20 cellular contexts compared by ENCODE assay signal in genomic region chr5:43300112-43300511, GRCh38. TPM values are rescaled to one million over a fixed set of nuclear protein-coding genes. Genes with fewer than 3 reads are reported as not detected.
DNase-seq lines count a peak whose midpoint lies in the region; ATAC-seq, FAIRE-seq and TF ChIP-seq lines count a peak whose summit lies in the region.
"Had no signal": no experiment of that assay in that cellular context is flagged by ENCODE, and none has a peak within 500 bp of the region (broad histone marks: within the 10 kb centered on the region; RNA-seq: fewer than 3 reads in every experiment).

No MANE protein-coding gene starts in this region.

- POLR2A ChIA-PET in HEK293 (lab: Yijun Ruan, JAX): interaction anchor here (0.7 to 3.3 kb wide), 3 partner anchors 13 to 179 kb away, joined by 4 to 16 read pairs (median 5); partner anchors contain the start of genes HMGCS1 and ZNF131
- POLR2A ChIA-PET in K562 (lab: Yijun Ruan, JAX): interaction anchor here (1.4 to 1.7 kb wide), 2 partner anchors 13 to 184 kb away, joined by 4 to 9 read pairs; partner anchors contain the start of genes HMGCS1 and TMEM267

- peaks cover 93% of the 10 kb centered on the region for H3K36me3 Mint-ChIP-seq in activated T-cell treated with anti-CD3 and anti-CD28 coated beads, Interleukin-2, amount 50 U/mL, for 24 hours (ENCODE audit: low read depth)
- H3K36me3 Mint-ChIP-seq in activated naive CD8-positive, alpha-beta T cell treated with anti-CD3 and anti-CD28 coated beads, Interleukin-2, amount 50 U/mL, for 24 hours (ENCODE audit: low read depth): peaks cover 79% of the 10 kb centered on the region

- H3K4me3 Mint-ChIP-seq in activated T-cell treated with anti-CD3 and anti-CD28 coated beads, Interleukin-2, amount 50 U/mL, for 24 hours: no peak overlapping the region
- no peak overlapping the region for H3K4me3 Mint-ChIP-seq in activated naive CD8-positive, alpha-beta T cell treated with anti-CD3 and anti-CD28 coated beads, Interleukin-2, amount 50 U/mL, for 24 hours
- H3K4me3 Mint-ChIP-seq: CD8-positive, alpha-beta T cell had no signal

- peaks cover 8% of the 10 kb centered on the region; the same call in 1 of the 2 replicates for H3K4me1 ChIP-seq in HEK293 (ENCODE audit: control insufficient read depth, insufficient read depth, low read length)
- peaks cover 9 to 34% of the 10 kb centered on the region in 2 experiments for H3K4me1 ChIP-seq in K562 (replicated peaks in 1 of 2; ENCODE audit: control insufficient read depth in 2 of 2, insufficient read depth in 2 of 2, low read length in 2 of 2)
- H3K4me1 ChIP-seq: A549 had no signal

- H3K27ac ChIP-seq in HEK293 (ENCODE audit: extremely low read depth, low read depth, low read length) (no peak overlapping the region), K562 (ENCODE audit: extremely low read depth, low read depth, low read length) (no peak overlapping the region)
- H3K27ac ChIP-seq: A549, C4-2B had no signal

- CTCF ChIA-PET in HEK293 (lab: Yijun Ruan, JAX): interaction anchor here (0.7 to 1.4 kb wide), 3 partner anchors 12 to 195 kb away, joined by 3 read pairs; no protein-coding TSS in a partner anchor
- CTCF ChIA-PET in K562 (lab: Yijun Ruan, JAX; ENCODE audit: low intra/inter-chr PET ratio): no interaction called here

- peak overlapping the region; percentile 20 for H3K27ac Mint-ChIP-seq in activated T-cell treated with anti-CD3 and anti-CD28 coated beads, Interleukin-2, amount 50 U/mL, for 24 hours
- H3K27ac Mint-ChIP-seq in activated naive CD8-positive, alpha-beta T cell treated with anti-CD3 and anti-CD28 coated beads, Interleukin-2, amount 50 U/mL, for 24 hours: no peak overlapping the region
- H3K27ac Mint-ChIP-seq: CD8-positive, alpha-beta T cell had no signal

- TF ChIP-seq POLR2A in K562 (conservative IDR thresholded peaks at IDR 0.05): no peak

- no peak for TF ChIP-seq RAD21 in K562 (CRISPR knock-in tag; conservative IDR thresholded peaks at IDR 0.05 in 1 of 2, IDR thresholded peaks at IDR 0.05 in 1 of 2)

- DNase-seq in activated T-cell treated with anti-CD3 and anti-CD28 coated beads, Interleukin-2, amount 50 U/mL, for 24 hours: no peak
- DNase-seq in activated T-cell treated with anti-CD3 and anti-CD28 coated beads for 4 hours (no peak), K562 (ENCODE audit: extremely low read depth in 1 of 4, low spot score in 3 of 4) (no peak), SKM-1 (lab: John Stamatoyannopoulos, UW; ENCODE audit: unreplicated experiment) (no peak)
- no peak for DNase-seq in activated naive CD8-positive, alpha-beta T cell treated with anti-CD3 and anti-CD28 coated beads, Interleukin-2, amount 50 U/mL, for 24 hours
- DNase-seq: BE2C; CD8-positive, alpha-beta T cell; COR-L47; DMS153; DMS79 treated with DMSO at 0.1 percent for 48 hours; GDM1; IMR-90 had no signal

- no peak for TF ChIP-seq EP300 in K562 (IDR thresholded peaks at IDR 0.05; ENCODE audit: low read length)

- TF ChIP-seq CTCF in HEK293 (tag by site-specific recombination; IDR thresholded peaks at IDR 0.05): no peak
- no peak for TF ChIP-seq CTCF in K562 (IDR thresholded peaks at IDR 0.05 in 2 of 3, conservative IDR thresholded peaks at IDR 0.05 in 1 of 3; ENCODE audit: insufficient read depth in 2 of 3, low read depth in 1 of 3, low read length in 3 of 3)

- H3K36me3 ChIP-seq in HEK293 (ENCODE audit: control insufficient read depth in 2 of 2, insufficient read depth in 1 of 2, low read length in 2 of 2) (peaks cover 31 to 72% of the 10 kb centered on the region in 2 experiments), K562 (ENCODE audit: control insufficient read depth, insufficient read depth, low read length) (peaks cover 95% of the 10 kb centered on the region)

- no peaks in the 10 kb centered on the region for H3K9me1 ChIP-seq in K562 (ENCODE audit: control insufficient read depth, insufficient read depth, low read length)

- no peaks in the 10 kb centered on the region for H3K27me3 ChIP-seq in K562 (ENCODE audit: control insufficient read depth in 2 of 2, insufficient read depth in 2 of 2, low read length in 2 of 2)
- H3K27me3 ChIP-seq: BE2C had no signal

- intact Hi-C loops in K562 (cut with micrococcal nuclease): loop anchor here (10.0 kb wide), 1 partner anchor 305 kb away; the partner anchor contains the start of gene NNT

- ATAC-seq in K562 (no peak), HG03039 (IDR thresholded peaks at IDR 0.05; ENCODE audit: unreplicated experiment) (no peak)
- no peak for ATAC-seq in activated naive CD8-positive, alpha-beta T cell treated with anti-CD3 and anti-CD28 coated beads, Interleukin-2, amount 50 U/mL, for 24 hours
- ATAC-seq: CD8-positive, alpha-beta T cell; HCT116 had no signal

- no TSS peak for BruUV-seq in K562 (replicated peaks; lab: Mats Ljungman, UMichigan)

- H3K79me2 ChIP-seq in K562 (ENCODE audit: control insufficient read depth, insufficient read depth, low read length): peaks cover 55% of the 10 kb centered on the region

- peaks cover 14% of the 10 kb centered on the region for H4K20me1 ChIP-seq in K562 (replicated peaks; ENCODE audit: control insufficient read depth, insufficient read depth, low read length)

- no peak overlapping the region for H2AFZ ChIP-seq in K562 (ENCODE audit: low read depth, low read length)

- H3K9me3 ChIP-seq in HEK293 (ENCODE audit: control insufficient read depth, insufficient read depth, low read depth, low read length) (no peaks in the 10 kb centered on the region), K562 (replicated peaks; ENCODE audit: control insufficient read depth, insufficient read depth, low read depth, low read length) (no peaks in the 10 kb centered on the region)
- H3K9me3 ChIP-seq: A549, BE2C had no signal

- H3K27me3 Mint-ChIP-seq in activated T-cell treated with anti-CD3 and anti-CD28 coated beads, Interleukin-2, amount 50 U/mL, for 24 hours: no peaks in the 10 kb centered on the region
- H3K27me3 Mint-ChIP-seq in activated naive CD8-positive, alpha-beta T cell treated with anti-CD3 and anti-CD28 coated beads, Interleukin-2, amount 50 U/mL, for 24 hours: no peaks in the 10 kb centered on the region

- WGBS in K562 (ENCODE audit: insufficient coverage, low coverage, missing lambda C conversion rate): 100% methylated on average over 1 of the region's 1 CpG

- H3K4me3 ChIP-seq in HEK293 (ENCODE audit: low read depth, low read length): no peak overlapping the region
- H3K4me3 ChIP-seq in K562: no peak overlapping the region
- H3K4me3 ChIP-seq: A549 had no signal

- no peaks in the 10 kb centered on the region for H3K9me3 Mint-ChIP-seq in activated T-cell treated with anti-CD3 and anti-CD28 coated beads, Interleukin-2, amount 50 U/mL, for 24 hours
- no peaks in the 10 kb centered on the region for H3K9me3 Mint-ChIP-seq in activated naive CD8-positive, alpha-beta T cell treated with anti-CD3 and anti-CD28 coated beads, Interleukin-2, amount 50 U/mL, for 24 hours
- H3K9me3 Mint-ChIP-seq: CD8-positive, alpha-beta T cell had no signal

- FAIRE-seq in K562 (lab: Jason Lieb, UNC): no peak
- FAIRE-seq: A549, D721Med, GM12892, H1 had no signal

- no peak overlapping the region for H3K9ac ChIP-seq in K562 (ENCODE audit: insufficient read depth in 1 of 2, low read depth in 2 of 2, low read length in 2 of 2)

- peaks cover 53% of the 10 kb centered on the region for H3K4me1 Mint-ChIP-seq in activated T-cell treated with anti-CD3 and anti-CD28 coated beads, Interleukin-2, amount 50 U/mL, for 24 hours (ENCODE audit: low read depth)
- peaks cover 40% of the 10 kb centered on the region for H3K4me1 Mint-ChIP-seq in activated naive CD8-positive, alpha-beta T cell treated with anti-CD3 and anti-CD28 coated beads, Interleukin-2, amount 50 U/mL, for 24 hours

- H3K4me2 ChIP-seq in K562 (ENCODE audit: insufficient read depth, low read length): no peak overlapping the region
- H3K4me2 ChIP-seq: A549 had no signal

- in situ Hi-C loops in K562 (cut with MboI): no loop called here

TF ChIP-seq in HEK293, 187 proteins besides CTCF, POLR2A, EP300 and RAD21 (continues in another document):
- no peak for TF ChIP-seq ZBTB26 (tag by site-specific recombination; optimal IDR thresholded peaks at IDR 0.05)

TF ChIP-seq in K562, 482 proteins besides CTCF, POLR2A, EP300 and RAD21 (continues in another document):
- no peak for TF ChIP-seq ATF2 (CRISPR knock-in tag; IDR thresholded peaks at IDR 0.05)

RNA-seq across cellular contexts. Expression of gene HMGCS1, which starts 13.1 kb away (rescaled TPM):
- total RNA-seq in K562 (2011; cell fraction: chromatin; rRNA removed; ENCODE audit: low replicate concordance): 640 and 1,528 TPM in 2 replicates
- total RNA-seq in K562 (2011; cell fraction: nucleolus; rRNA removed): 261 and 443 TPM in 2 replicates
- 645 and 660 TPM in 2 replicates for total RNA-seq in K562 (2011; cell fraction: nucleoplasm; rRNA removed)
- total RNA-seq in K562 (2014; rRNA removed) (43.7 and 46.9 TPM in 2 replicates), K562 (2014; rRNA removed; fragmentation: Illumina TruSeq; extraction: Trizol) (131 and 160 TPM in 2 replicates), K562 (2015; rRNA removed; fragmentation: Illumina TruSeq; extraction: Trizol) (66.1 and 77.9 TPM in 2 replicates), K562 (2021) (116 and 137 TPM in 2 replicates)
- polyA plus RNA-seq in K562 (2011; rRNA removed) (337 and 342 TPM in 2 replicates), K562 (2014; fragmentation: Illumina TruSeq; extraction: Trizol) (139 and 165 TPM in 2 replicates), K562 (2014; fragmentation: Nextera tagmentation; extraction: Ambion mirVana) (10 to 100 TPM; 84.6 to 93.1 TPM), K562 (2014; rRNA removed) (111 and 122 TPM in 2 replicates)
- 38.9 and 149 TPM in 2 replicates for polyA plus RNA-seq in K562 (2011; cell fraction: cytosol; rRNA removed)
- 209 and 452 TPM in 2 replicates for polyA plus RNA-seq in K562 (2011; cell fraction: nucleus; rRNA removed)
- polyA plus RNA-seq in K562 (2012): 49.5 and 143 TPM in 2 replicates
- 389 and 534 TPM in 2 replicates for polyA minus RNA-seq in K562 (2011; rRNA and poly(A)+ RNA removed)
- 123 and 131 TPM in 2 replicates for polyA minus RNA-seq in K562 (2011; cell fraction: cytosol; rRNA and poly(A)+ RNA removed)
- 142 and 344 TPM in 2 replicates for polyA minus RNA-seq in K562 (2011; cell fraction: nucleus; rRNA and poly(A)+ RNA removed)
